Comparison of ENCODE assay signal across 23 cellular contexts in genomic region chr12:60059180-60059579, GRCh38.
"Had no signal": no experiment of that assay in that cellular context is flagged by ENCODE, and none has a peak within 500 bp of the region (broad histone marks: within the 10 kb centered on the region; RNA-seq: fewer than 3 reads in every experiment).

No MANE protein-coding gene starts in this region.

- H3K36me3 Mint-ChIP-seq: activated naive CD4-positive, alpha-beta T cell treated with anti-CD3 and anti-CD28 coated beads, Interleukin-2, amount 50 U/mL, for 72 hours; brain had no signal

- H3K4me3 Mint-ChIP-seq: activated CD4-positive, alpha-beta memory T cell treated with anti-CD3 and anti-CD28 coated beads, Interleukin-2, amount 10 ng/mL, durations not matched to agents 7 days and 5 days; activated CD4-positive, alpha-beta T cell treated with anti-CD3 and anti-CD28 coated beads, Interleukin-2, amount 10 ng/mL, durations not matched to agents 24 days and 14 days; activated T-helper 1 cell treated with anti-CD3 and anti-CD28 coated beads, Interleukin-12 subunit alpha, Interleukin-12 subunit beta, Interleukin-2, Interleukin-4 antibody, amounts not matched to agents 30 ng/mL and 10 ng/mL and 1 ng/mL, durations not matched to agents 14 hours and 24 hours and 36 hours; brain; dendritic cell treated with granulocyte-macrophage colony-stimulating factor and Interleukin-4, amounts not matched to agents 40 ng/mL and 50 ng/mL, for 4 days; nephron; stimulated activated naive CD8-positive, alpha-beta T cell treated with anti-CD3 and anti-CD28 coated beads, Interleukin-15, Interleukin-2, amounts not matched to agents 100 ng/mL and 50 ng/mL, for 24 hours had no signal

- H3K27me3 Mint-ChIP-seq: activated CD4-positive, alpha-beta memory T cell treated with anti-CD3 and anti-CD28 coated beads, Interleukin-2, amount 10 ng/mL, durations not matched to agents 7 days and 5 days; activated CD4-positive, alpha-beta T cell treated with anti-CD3 and anti-CD28 coated beads, Interleukin-2, amount 10 ng/mL, durations not matched to agents 24 days and 14 days; brain; dendritic cell treated with granulocyte-macrophage colony-stimulating factor and Interleukin-4, amounts not matched to agents 40 ng/mL and 50 ng/mL, for 4 days; stimulated activated naive CD8-positive, alpha-beta T cell treated with anti-CD3 and anti-CD28 coated beads, Interleukin-15, Interleukin-2, amounts not matched to agents 100 ng/mL and 50 ng/mL, for 24 hours had no signal

- ATAC-seq: activated CD4-positive, CD25-positive, alpha-beta regulatory T cell treated with anti-CD3 and anti-CD28 coated beads, Interleukin-2, amount 50 U/mL, for 24 hours; activated naive CD4-positive, alpha-beta T cell treated with anti-CD3 and anti-CD28 coated beads, Interleukin-2, amount 50 U/mL, for 72 hours; esophagus mucosa; gastrocnemius medialis; left ventricle myocardium superior; pancreas; psoas muscle had no signal

- H3K27ac Mint-ChIP-seq: activated CD4-positive, alpha-beta memory T cell treated with anti-CD3 and anti-CD28 coated beads, Interleukin-2, amount 10 ng/mL, durations not matched to agents 7 days and 5 days; activated CD4-positive, alpha-beta T cell treated with anti-CD3 and anti-CD28 coated beads, Interleukin-2, amount 10 ng/mL, durations not matched to agents 24 days and 14 days; activated naive CD4-positive, alpha-beta T cell treated with anti-CD3 and anti-CD28 coated beads, Interleukin-2, amount 50 U/mL, for 72 hours; activated T-helper 1 cell treated with anti-CD3 and anti-CD28 coated beads, Interleukin-12 subunit alpha, Interleukin-12 subunit beta, Interleukin-2, Interleukin-4 antibody, amounts not matched to agents 30 ng/mL and 10 ng/mL and 1 ng/mL, durations not matched to agents 14 hours and 24 hours and 36 hours; brain; dendritic cell treated with granulocyte-macrophage colony-stimulating factor and Interleukin-4, amounts not matched to agents 40 ng/mL and 50 ng/mL, for 4 days; nephron; stimulated activated naive CD8-positive, alpha-beta T cell treated with anti-CD3 and anti-CD28 coated beads, Interleukin-15, Interleukin-2, amounts not matched to agents 100 ng/mL and 50 ng/mL, for 24 hours had no signal

- H3K4me1 Mint-ChIP-seq: activated CD4-positive, alpha-beta memory T cell treated with anti-CD3 and anti-CD28 coated beads, Interleukin-2, amount 10 ng/mL, durations not matched to agents 7 days and 5 days; activated CD4-positive, alpha-beta T cell treated with anti-CD3 and anti-CD28 coated beads, Interleukin-2, amount 10 ng/mL, durations not matched to agents 24 days and 14 days; brain; nephron had no signal

- H3K9me3 ChIP-seq: gastrocnemius medialis, pancreas, psoas muscle, right atrium auricular region, tibial artery had no signal

- H3K36me3 ChIP-seq: gastrocnemius medialis, pancreas, right atrium auricular region, tibial artery had no signal

- H3K27ac ChIP-seq: gastrocnemius medialis, pancreas, psoas muscle, right atrium auricular region, tibial artery had no signal

- H3K4me1 ChIP-seq: gastrocnemius medialis, pancreas, psoas muscle, right atrium auricular region, tibial artery had no signal

- DNase-seq: activated CD4-positive, alpha-beta memory T cell treated with anti-CD3 and anti-CD28 coated beads, Interleukin-2, amount 10 ng/mL, durations not matched to agents 7 days and 5 days; activated CD4-positive, alpha-beta T cell treated with anti-CD3 and anti-CD28 coated beads, Interleukin-2, amount 10 ng/mL, durations not matched to agents 24 days and 14 days; activated gamma-delta T cell treated with Interleukin-2 at 50 U/mL for 16 hours; aorta; effector CD4-positive, alpha-beta T cell; gastrocnemius medialis; kidney glomerular epithelial cell; left ventricle myocardium superior; mammary epithelial cell; midbrain; pancreas; psoas muscle; substantia nigra; tibial artery had no signal

- H3K27me3 ChIP-seq: gastrocnemius medialis, pancreas, right atrium auricular region, tibial artery had no signal

- H3K4me3 ChIP-seq: gastrocnemius medialis, pancreas, psoas muscle, right atrium auricular region, tibial artery had no signal

- H3K9me3 Mint-ChIP-seq: activated CD4-positive, alpha-beta memory T cell treated with anti-CD3 and anti-CD28 coated beads, Interleukin-2, amount 10 ng/mL, durations not matched to agents 7 days and 5 days; activated CD4-positive, alpha-beta T cell treated with anti-CD3 and anti-CD28 coated beads, Interleukin-2, amount 10 ng/mL, durations not matched to agents 24 days and 14 days; activated naive CD4-positive, alpha-beta T cell treated with anti-CD3 and anti-CD28 coated beads, Interleukin-2, amount 50 U/mL, for 72 hours; activated T-helper 1 cell treated with anti-CD3 and anti-CD28 coated beads, Interleukin-12 subunit alpha, Interleukin-12 subunit beta, Interleukin-2, Interleukin-4 antibody, amounts not matched to agents 30 ng/mL and 10 ng/mL and 1 ng/mL, durations not matched to agents 14 hours and 24 hours and 36 hours; brain; nephron; stimulated activated naive CD8-positive, alpha-beta T cell treated with anti-CD3 and anti-CD28 coated beads, Interleukin-15, Interleukin-2, amounts not matched to agents 100 ng/mL and 50 ng/mL, for 24 hours had no signal
